14 cellular contexts compared by ENCODE assay signal in the genomic region with DNA sequence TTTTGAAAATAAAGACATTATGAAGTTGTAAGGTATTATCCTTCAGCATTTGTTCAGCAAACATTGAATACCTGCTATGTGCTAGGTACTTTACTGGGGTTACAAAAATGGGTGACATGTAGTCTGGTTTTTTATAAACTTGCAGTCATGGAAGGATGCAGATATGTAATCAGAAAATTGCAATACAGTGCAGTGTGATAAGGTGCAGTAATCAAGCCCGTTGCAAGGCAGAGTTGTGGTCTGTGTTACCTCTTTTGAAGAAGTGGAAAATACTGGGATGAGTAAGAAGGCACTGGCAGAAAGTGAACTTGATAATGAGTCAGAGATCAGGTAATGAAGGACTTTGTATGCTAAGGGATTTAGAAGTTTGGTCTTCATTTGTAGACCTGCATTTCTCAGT. TPM values are rescaled to one million over a fixed set of nuclear protein-coding genes. Genes with fewer than 3 reads are reported as not detected.
DNase-seq lines count a peak whose midpoint lies in the region; ATAC-seq and TF ChIP-seq lines count a peak whose summit lies in the region.
"Had no signal": no experiment of that assay in that cellular context is flagged by ENCODE, and none has a peak within 500 bp of the region (broad histone marks: within the 10 kb centered on the region; RNA-seq: fewer than 3 reads in every experiment).

No MANE protein-coding gene starts in this region.

- peaks cover 45% of the 10 kb centered on the region for H3K36me3 Mint-ChIP-seq in activated CD8-positive, alpha-beta T cell treated with anti-CD3 and anti-CD28 coated beads, Interleukin-2, amount 10 ng/mL, durations not matched to agents 7 days and 5 days (ENCODE audit: low read depth)

- H3K9me3 Mint-ChIP-seq in activated CD8-positive, alpha-beta T cell treated with anti-CD3 and anti-CD28 coated beads, Interleukin-2, amount 10 ng/mL, durations not matched to agents 7 days and 5 days (ENCODE audit: insufficient read depth): no peaks in the 10 kb centered on the region

- no peak for TF ChIP-seq POLR2A in stomach (IDR thresholded peaks at IDR 0.05)

- H3K27me3 Mint-ChIP-seq in activated CD8-positive, alpha-beta T cell treated with anti-CD3 and anti-CD28 coated beads, Interleukin-2, amount 10 ng/mL, durations not matched to agents 7 days and 5 days (ENCODE audit: low read depth): no peaks in the 10 kb centered on the region

- peaks cover 19 to 63% (median 53%) of the 10 kb centered on the region in 4 donors for H3K36me3 ChIP-seq in stomach

- 27 to 45% (median 35%) methylated on average over 1 of the region's 1 CpG for WGBS in stomach, 5 donors

- H3K27me3 ChIP-seq in stomach: no peaks in the 10 kb centered on the region
- H3K27me3 ChIP-seq: SJSA1 had no signal

- no peaks in the 10 kb centered on the region for H3K9me3 ChIP-seq in stomach
- H3K9me3 ChIP-seq: Caco-2, SJSA1 had no signal

- CTCF ChIA-PET in activated CD8-positive, alpha-beta T cell treated with anti-CD3 and anti-CD28 coated beads, Interleukin-2, amount 10 ng/mL, durations not matched to agents 7 days and 5 days (lab: Charles Lee): interaction anchor here (0.9 kb wide), 1 partner anchor 8 kb away, joined by 3 read pairs; a partner anchor contains a TSS

- ATAC-seq in GM18868 (IDR thresholded peaks at IDR 0.05; ENCODE audit: unreplicated experiment) (peak; percentile 70), HG02852 (IDR thresholded peaks at IDR 0.05; ENCODE audit: unreplicated experiment) (peak; percentile 57)
- peak; percentile 47 for ATAC-seq in activated CD8-positive, alpha-beta T cell treated with anti-CD3 and anti-CD28 coated beads, Interleukin-2, amount 10 ng/mL, durations not matched to agents 7 days and 5 days

- H3K4me1 ChIP-seq in stomach: peaks cover 9 to 63% (median 41%) of the 10 kb centered on the region in 4 donors
- H3K4me1 ChIP-seq: Caco-2, SJSA1 had no signal

- peaks cover 24% of the 10 kb centered on the region for H3K4me1 Mint-ChIP-seq in activated CD8-positive, alpha-beta T cell treated with anti-CD3 and anti-CD28 coated beads, Interleukin-2, amount 10 ng/mL, durations not matched to agents 7 days and 5 days (ENCODE audit: low read depth)

- intact Hi-C loops in stomach (cut with DNase I; ENCODE audit: low total_unique reads): no loop called here

- POLR2A ChIA-PET in activated CD8-positive, alpha-beta T cell treated with anti-CD3 and anti-CD28 coated beads, Interleukin-2, amount 10 ng/mL, durations not matched to agents 7 days and 5 days (lab: Charles Lee): no interaction called here

- no peak for DNase-seq in activated CD8-positive, alpha-beta T cell treated with anti-CD3 and anti-CD28 coated beads, Interleukin-2, amount 10 ng/mL, durations not matched to agents 7 days and 5 days
- DNase-seq in renal cortical epithelial cell (ENCODE audit: low read depth) (peak; percentile 63), DMS79 (lab: John Stamatoyannopoulos, UW) (no peak), retina (no peak), stomach (no peak)
- DNase-seq: amygdala, Caco-2, MM.1S, NCI-H446 had no signal

- TF ChIP-seq EP300 in stomach (IDR thresholded peaks at IDR 0.05): no peak

- H3K27ac Mint-ChIP-seq in activated CD8-positive, alpha-beta T cell treated with anti-CD3 and anti-CD28 coated beads, Interleukin-2, amount 10 ng/mL, durations not matched to agents 7 days and 5 days: no peak overlapping the region

- H3K27ac ChIP-seq in stomach: no peak overlapping the region
- H3K27ac ChIP-seq: SJSA1 had no signal

- H3K4me3 ChIP-seq in stomach: no peak overlapping the region
- H3K4me3 ChIP-seq: lung, SJSA1 had no signal

- no peak overlapping the region for H3K4me3 Mint-ChIP-seq in activated CD8-positive, alpha-beta T cell treated with anti-CD3 and anti-CD28 coated beads, Interleukin-2, amount 10 ng/mL, durations not matched to agents 7 days and 5 days

- TF ChIP-seq CTCF in stomach (IDR thresholded peaks at IDR 0.05): no peak

RNA-seq across cellular contexts. Expression of a gene that starts 8.1 kb away (rescaled TPM):
- 10 to 100 TPM; 84.0 to 90.0 TPM for total RNA-seq in activated CD8-positive, alpha-beta T cell treated with anti-CD3 and anti-CD28 coated beads, Interleukin-2, amount 10 ng/mL, durations not matched to agents 7 days and 5 days
- total RNA-seq in renal cortical epithelial cell (64.4 and 82.6 TPM in 2 replicates), stomach (100 to 1,000 TPM in 1 of 5 donors, 10 to 100 TPM in 4; 44.9 to 132 (median 66.9) TPM)
- 10 to 100 TPM; 53.5 to 86.6 (median 64.9) TPM for polyA plus RNA-seq in stomach

RNA-seq across cellular contexts. Expression of a gene that starts 18.5 kb away (rescaled TPM):
- not detected for total RNA-seq in activated CD8-positive, alpha-beta T cell treated with anti-CD3 and anti-CD28 coated beads, Interleukin-2, amount 10 ng/mL, durations not matched to agents 7 days and 5 days
- total RNA-seq in renal cortical epithelial cell (not detected in 2 replicates), stomach (not detected)
- not detected for polyA plus RNA-seq in stomach
- total RNA-seq: Caco-2, lung, SJSA1, subcutaneous adipose tissue had no signal
- polyA plus RNA-seq: lung had no signal
